8 cellular contexts compared by ENCODE assay signal in the genomic region with DNA sequence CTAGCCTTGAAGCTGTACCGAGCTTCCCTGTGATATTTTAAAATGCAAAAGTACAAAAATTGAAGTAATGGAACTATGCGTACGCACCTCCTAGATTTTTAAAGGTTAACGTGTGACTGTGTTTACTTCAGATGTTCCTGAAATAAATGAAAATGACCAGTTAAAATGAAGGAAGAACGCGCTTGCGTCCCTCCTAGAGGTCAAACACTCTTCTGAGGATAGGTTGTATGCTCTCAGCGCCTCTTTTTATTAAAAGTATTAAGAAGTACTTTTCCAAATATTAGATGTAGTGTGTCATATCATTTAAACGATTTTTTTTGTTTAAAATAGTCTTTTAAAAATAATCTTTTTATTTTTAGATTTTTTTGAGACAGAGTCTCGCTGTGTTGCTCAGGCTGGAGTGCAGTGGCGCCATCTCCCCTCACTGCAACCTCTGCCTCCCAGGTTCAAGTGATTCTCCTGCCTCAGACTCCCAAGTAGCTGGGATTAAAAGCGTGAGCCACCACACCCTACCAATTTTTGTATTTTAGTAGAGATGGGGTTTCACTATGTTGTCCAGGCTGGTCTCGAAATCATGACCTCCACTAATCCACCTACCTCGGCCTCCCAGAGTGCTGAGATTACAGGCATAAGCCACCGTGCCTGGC. TPM values are rescaled to one million over a fixed set of nuclear protein-coding genes. Genes with fewer than 3 reads are reported as not detected.
DNase-seq lines count a peak whose midpoint lies in the region; ATAC-seq and TF ChIP-seq lines count a peak whose summit lies in the region.

No MANE protein-coding gene starts in this region.

- intact Hi-C loops in Calu3 (cut with micrococcal nuclease; ENCODE audit: unreplicated experiment) = no loop called here
- intact Hi-C loops in thyroid gland (cut with DNase I) = no loop called here

- no peaks in the 10 kb centered on the region for H3K9me3 ChIP-seq in thyroid gland

- peak overlapping the region; percentile 87 for H3K4me3 Mint-ChIP-seq in Calu3 (ENCODE audit: low read depth, unreplicated experiment)
- H3K4me3 Mint-ChIP-seq in activated naive CD8-positive, alpha-beta T cell treated with anti-CD3 and anti-CD28 coated beads, Interleukin-2, amount 10 ng/mL, durations not matched to agents 7 days and 5 days = peak overlapping the region; percentile 96

- POLR2A ChIA-PET in activated naive CD8-positive, alpha-beta T cell treated with anti-CD3 and anti-CD28 coated beads, Interleukin-2, amount 10 ng/mL, durations not matched to agents 7 days and 5 days (lab: Charles Lee) = interaction anchor here (0.6 to 4.3 kb wide), 12 partner anchors 10 to 311 kb away, joined by 3 to 64 read pairs (median 6); a partner anchor contains a TSS

- H3K36me3 Mint-ChIP-seq in Calu3 (ENCODE audit: insufficient read depth, unreplicated experiment) = peaks cover 36% of the 10 kb centered on the region
- H3K36me3 Mint-ChIP-seq in activated naive CD8-positive, alpha-beta T cell treated with anti-CD3 and anti-CD28 coated beads, Interleukin-2, amount 10 ng/mL, durations not matched to agents 7 days and 5 days = peaks cover 10% of the 10 kb centered on the region

- ATAC-seq in HG02943 (IDR thresholded peaks at IDR 0.05; ENCODE audit: low read depth, unreplicated experiment) (peak; percentile 1), GM21737 (IDR thresholded peaks at IDR 0.05; ENCODE audit: unreplicated experiment) (no peak)
- no peak for ATAC-seq in activated naive CD8-positive, alpha-beta T cell treated with anti-CD3 and anti-CD28 coated beads, Interleukin-2, amount 10 ng/mL, durations not matched to agents 7 days and 5 days (ENCODE audit: low read depth)

- 37 to 39% methylated on average over 15 of the region's 15 CpGs for WGBS in thyroid gland, 2 donors

- peak overlapping the region; percentile 82 for H3K27ac Mint-ChIP-seq in Calu3 (ENCODE audit: unreplicated experiment)
- H3K27ac Mint-ChIP-seq in activated naive CD8-positive, alpha-beta T cell treated with anti-CD3 and anti-CD28 coated beads, Interleukin-2, amount 10 ng/mL, durations not matched to agents 7 days and 5 days = peak overlapping the region; percentile 96

- peaks cover 6 to 10% of the 10 kb centered on the region in 2 donors for H3K4me1 ChIP-seq in thyroid gland

- TF ChIP-seq CTCF in Calu3 (IDR thresholded peaks at IDR 0.05; ENCODE audit: unreplicated experiment) = no peak
- TF ChIP-seq CTCF in kidney epithelial cell (IDR thresholded peaks at IDR 0.05; ENCODE audit: insufficient read depth, low read length, poor library complexity, severe bottlenecking) = no peak
- no peak for TF ChIP-seq CTCF in thyroid gland (IDR thresholded peaks at IDR 0.05)

- CTCF ChIA-PET in Calu3 (lab: Charles Lee) = interaction anchor here (0.5 to 2.8 kb wide), 9 partner anchors 8 to 821 kb away, joined by 3 to 24 read pairs (median 4); a partner anchor contains a TSS

- H3K27me3 ChIP-seq in kidney epithelial cell (ENCODE audit: control insufficient read depth, insufficient read depth, low read length) = no peaks in the 10 kb centered on the region
- no peaks in the 10 kb centered on the region for H3K27me3 ChIP-seq in thyroid gland

- peak overlapping the region; percentile 80 to 95 (median 92) for H3K27ac ChIP-seq in thyroid gland

- no peaks in the 10 kb centered on the region for H3K9me3 Mint-ChIP-seq in Calu3 (ENCODE audit: low read depth, unreplicated experiment)
- H3K9me3 Mint-ChIP-seq in activated naive CD8-positive, alpha-beta T cell treated with anti-CD3 and anti-CD28 coated beads, Interleukin-2, amount 10 ng/mL, durations not matched to agents 7 days and 5 days = no peaks in the 10 kb centered on the region

- no peaks in the 10 kb centered on the region for H3K27me3 Mint-ChIP-seq in Calu3 (ENCODE audit: unreplicated experiment)
- no peaks in the 10 kb centered on the region for H3K27me3 Mint-ChIP-seq in activated naive CD8-positive, alpha-beta T cell treated with anti-CD3 and anti-CD28 coated beads, Interleukin-2, amount 10 ng/mL, durations not matched to agents 7 days and 5 days

- no TSS peak for BruUV-seq in Calu3 (replicated peaks; lab: Mats Ljungman, UMichigan)

- DNase-seq in Calu3 (no peak), kidney epithelial cell (ENCODE audit: low read depth) (no peak), thyroid gland (no peak), NCI-H2029 (lab: John Stamatoyannopoulos, UW) (no peak), DMS79 (lab: John Stamatoyannopoulos, UW) (no peak)
- DNase-seq in activated naive CD8-positive, alpha-beta T cell treated with anti-CD3 and anti-CD28 coated beads, Interleukin-2, amount 10 ng/mL, durations not matched to agents 7 days and 5 days = no peak

- peaks cover 20% of the 10 kb centered on the region for H3K4me1 Mint-ChIP-seq in Calu3 (ENCODE audit: low read depth, unreplicated experiment)
- H3K4me1 Mint-ChIP-seq in activated naive CD8-positive, alpha-beta T cell treated with anti-CD3 and anti-CD28 coated beads, Interleukin-2, amount 10 ng/mL, durations not matched to agents 7 days and 5 days = peaks cover 16% of the 10 kb centered on the region

- TF ChIP-seq POLR2A in thyroid gland (IDR thresholded peaks at IDR 0.05) = no peak

- H3K36me3 ChIP-seq in kidney epithelial cell (ENCODE audit: control insufficient read depth, insufficient read depth, low read length) = no peaks in the 10 kb centered on the region
- H3K36me3 ChIP-seq in thyroid gland = peaks cover 0 to 1% of the 10 kb centered on the region in 2 donors

- peak overlapping the region; percentile 76 for H3K4me3 ChIP-seq in kidney epithelial cell (ENCODE audit: low read depth, low read length)
- peak overlapping the region; percentile 24 to 45 (median 32) for H3K4me3 ChIP-seq in thyroid gland (replicated peaks in 1 of 3)

RNA-seq across cellular contexts. Expression of a gene that starts 30.6 kb away (rescaled TPM):
- total RNA-seq in Calu3 (2022) (20.6 and 26.1 TPM in 2 replicates), kidney epithelial cell (4.5 and 4.7 TPM in 2 replicates), thyroid gland (10 to 100 TPM; 11.5 to 14.0 (median 12.4) TPM)
- total RNA-seq in activated naive CD8-positive, alpha-beta T cell treated with anti-CD3 and anti-CD28 coated beads, Interleukin-2, amount 10 ng/mL, durations not matched to agents 7 days and 5 days = 10 to 100 TPM; 29.1 TPM
